ENCODE assay signal across 8 cellular contexts in the genomic region with DNA sequence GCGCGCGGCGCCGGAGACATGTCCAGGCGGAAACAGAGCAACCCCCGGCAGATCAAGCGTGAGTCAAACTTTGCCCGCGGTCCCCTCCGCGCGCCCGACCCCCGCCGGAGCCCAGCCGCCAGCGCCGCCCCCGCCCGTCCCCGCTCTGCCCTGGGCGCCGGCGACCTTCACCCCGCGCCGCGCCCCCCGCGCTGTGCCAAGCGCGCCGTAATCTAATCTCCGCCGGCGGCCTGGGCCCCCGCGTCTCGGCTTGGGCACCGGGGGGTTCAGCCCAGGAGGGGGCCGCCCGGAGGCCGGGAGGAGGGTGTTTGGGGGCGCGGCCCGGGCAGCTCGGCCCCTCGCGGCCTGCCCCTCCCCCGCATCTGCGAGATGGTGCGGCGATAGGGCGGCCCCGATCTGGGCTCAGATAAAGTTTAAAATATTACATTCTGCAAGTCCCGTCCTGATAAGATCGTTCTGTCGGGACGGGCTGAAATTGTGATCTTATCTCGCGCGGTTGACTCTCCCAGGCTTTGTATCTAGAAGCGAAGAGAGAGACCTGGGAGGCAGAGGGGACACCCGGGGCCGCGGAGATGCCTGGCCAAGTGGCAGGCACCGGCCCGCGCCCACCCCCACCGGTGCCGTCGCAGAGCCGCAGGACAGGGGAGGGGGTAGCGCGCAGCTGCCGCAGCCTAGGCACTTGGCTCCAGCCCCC. TPM values are rescaled to one million over a fixed set of nuclear protein-coding genes. Genes with fewer than 3 reads are reported as not detected.
DNase-seq lines count a peak whose midpoint lies in the region; ATAC-seq, FAIRE-seq and TF ChIP-seq lines count a peak whose summit lies in the region.

No MANE protein-coding gene starts in this region.

- no peak overlapping the region for H3K9ac ChIP-seq in skeletal muscle satellite cell (ENCODE audit: low read depth, low read length)

- H3K9me3 ChIP-seq in left ventricle myocardium inferior (replicated peaks) (no peaks in the 10 kb centered on the region), skeletal muscle satellite cell (replicated peaks; ENCODE audit: low read length) (no peaks in the 10 kb centered on the region)

- ATAC-seq in Right ventricle myocardium superior (ENCODE audit: poor library complexity) (no peak), foreskin keratinocyte (no peak), HG03139 (IDR thresholded peaks at IDR 0.05; ENCODE audit: unreplicated experiment) (no peak)

- intact Hi-C loops in left ventricle myocardium inferior (cut with micrococcal nuclease) (no loop called here), Right ventricle myocardium superior (cut with DNase I) (no loop called here)

- FAIRE-seq in HTR-8/SVneo (lab: Jason Lieb, UNC) = no peak

- DNase-seq in left ventricle myocardium inferior (no peak), Right ventricle myocardium superior (no peak), foreskin keratinocyte (peak in 1 of 2 donors; percentile 39), inferior parietal cortex (ENCODE audit: extremely low spot score) (no peak), HTR-8/SVneo (ENCODE audit: insufficient read length, low spot score) (no peak)
- DNase-seq in activated CD8-positive, alpha-beta memory T cell treated with anti-CD3 and anti-CD28 coated beads, Interleukin-2, amount 50 U/mL, for 4 hours = peak; percentile 56

- H3K27ac ChIP-seq in left ventricle myocardium inferior (replicated peaks) = peak overlapping the region; percentile 50
- H3K27ac ChIP-seq in foreskin keratinocyte = peak overlapping the region; percentile 60

- H3K36me3 ChIP-seq in left ventricle myocardium inferior (no peaks in the 10 kb centered on the region), skeletal muscle satellite cell (ENCODE audit: insufficient read depth, low read length) (no peaks in the 10 kb centered on the region)

- peak overlapping the region; percentile 76 for H3K4me3 ChIP-seq in left ventricle myocardium inferior
- peak overlapping the region; percentile 71 for H3K4me3 ChIP-seq in skeletal muscle satellite cell (ENCODE audit: low read length)

- TF ChIP-seq CTCF in left ventricle myocardium inferior (IDR thresholded peaks at IDR 0.05; ENCODE audit: borderline replicate concordance) (no peak), foreskin keratinocyte (conservative IDR thresholded peaks at IDR 0.05) (no peak)

- no peaks in the 10 kb centered on the region for H3K27me3 ChIP-seq in left ventricle myocardium inferior (ENCODE audit: low read depth)
- no peaks in the 10 kb centered on the region for H3K27me3 ChIP-seq in foreskin keratinocyte
- peaks cover 25% of the 10 kb centered on the region for H3K27me3 ChIP-seq in skeletal muscle satellite cell (ENCODE audit: control insufficient read depth, insufficient read depth, low read length)

- H3K4me1 ChIP-seq in left ventricle myocardium inferior = peaks cover 40% of the 10 kb centered on the region
- H3K4me1 ChIP-seq in foreskin keratinocyte = no peaks in the 10 kb centered on the region
- peaks cover 32% of the 10 kb centered on the region for H3K4me1 ChIP-seq in skeletal muscle satellite cell (ENCODE audit: control insufficient read depth, insufficient read depth, low read length)

- peak overlapping the region; percentile 93 for H3K4me2 ChIP-seq in skeletal muscle satellite cell (ENCODE audit: low read length)

RNA-seq across cellular contexts. Expression of a gene that starts 0.7 kb away (rescaled TPM):
- total RNA-seq in left ventricle myocardium inferior (5.7 TPM), Right ventricle myocardium superior (3.6 TPM), foreskin keratinocyte (4.4 and 4.8 TPM in 2 replicates)
- polyA plus RNA-seq in foreskin keratinocyte = 2.9 and 3.0 TPM in 2 replicates
- total RNA-seq in skeletal muscle satellite cell (2012; rRNA removed) = 1.3 and 1.5 TPM in 2 replicates
